21 cellular contexts compared by ENCODE assay signal in the genomic region with DNA sequence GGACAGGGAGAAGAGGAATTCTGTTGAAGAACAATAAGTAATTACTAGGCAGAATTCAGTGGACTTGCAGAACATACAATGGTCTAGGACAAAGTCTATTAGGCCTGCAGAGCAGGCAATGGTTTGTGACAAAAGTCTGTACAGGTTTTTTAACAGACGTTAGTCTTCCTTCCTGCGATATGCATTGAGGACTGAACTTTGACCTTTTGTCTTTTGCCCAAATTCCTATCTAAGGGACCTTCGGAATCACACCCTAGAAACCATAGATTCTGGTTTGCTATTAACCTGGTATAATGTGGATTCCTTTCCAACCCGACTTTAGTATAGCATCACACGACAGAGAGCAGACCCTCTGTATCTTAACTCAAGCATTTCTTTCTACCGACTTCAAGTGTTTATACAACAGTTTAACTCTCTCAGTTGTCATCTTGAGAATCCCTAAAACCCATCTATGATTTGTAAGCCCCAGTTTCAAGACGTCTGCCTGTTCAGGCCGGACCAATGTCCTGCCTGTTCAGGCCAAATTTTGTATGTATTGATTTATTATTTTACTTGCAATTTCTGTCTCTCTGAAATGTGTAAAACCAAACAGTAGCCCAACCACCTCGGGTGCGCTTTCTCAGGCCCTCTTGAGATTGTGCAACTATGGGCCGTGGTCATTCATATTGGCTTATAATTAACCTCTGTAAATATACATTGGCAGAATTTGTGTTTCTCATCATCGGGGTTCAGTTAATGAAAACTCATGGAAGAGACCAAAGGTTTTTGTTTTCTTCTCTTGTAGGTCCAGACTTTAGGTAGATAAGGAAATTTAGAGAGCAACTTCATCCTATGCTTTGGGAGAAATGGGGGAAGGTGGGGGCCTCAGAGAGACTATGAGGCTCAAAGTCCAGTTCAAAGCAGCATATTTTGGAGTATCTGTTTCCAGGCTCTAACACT.
"Had no signal": no experiment of that assay in that cellular context is flagged by ENCODE, and none has a peak within 500 bp of the region (broad histone marks: within the 10 kb centered on the region; RNA-seq: fewer than 3 reads in every experiment).

No MANE protein-coding gene starts in this region.

- H3K9me3 Mint-ChIP-seq: activated CD4-positive, alpha-beta T cell treated with anti-CD3 and anti-CD28 coated beads, Interleukin-2, amount 10 ng/mL, durations not matched to agents 7 days and 5 days; activated T-helper 2 cell treated with anti-CD3 and anti-CD28 coated beads, Interferon-gamma antibody, Interleukin-2, Interleukin-4, amounts not matched to agents 10 μg/mL and 5 μg/mL and 100 μg/mL, durations not matched to agents 14 hours and 24 hours and 36 hours; natural killer cell treated with Interleukin-12 subunit alpha and Interleukin-12 subunit beta and Interleukin-15 and Interleukin-18, amount 100 ng/mL, for 72 hours had no signal

- H3K9me3 ChIP-seq: right atrium auricular region, tibial nerve, vagina had no signal

- DNase-seq: activated CD4-positive, alpha-beta T cell treated with anti-CD3 and anti-CD28 coated beads, Interleukin-2, amount 10 ng/mL, durations not matched to agents 7 days and 5 days; activated CD8-positive, alpha-beta T cell treated with anti-CD3 and anti-CD28 coated beads, Interleukin-2, amount 10 ng/mL, durations not matched to agents 7 days and 5 days; activated naive CD4-positive, alpha-beta T cell treated with Interleukin-2 at 50 U/mL for 16 hours; activated naive CD8-positive, alpha-beta T cell treated with anti-CD3 and anti-CD28 coated beads, Interleukin-2, amount 10 ng/mL, durations not matched to agents 7 days and 5 days; activated T-cell treated with anti-CD3 and anti-CD28 coated beads, Interleukin-2, amount 50 U/mL, for 24 hours; amygdala; dorsolateral prefrontal cortex; foreskin fibroblast; glutamatergic neuron; hypothalamus; islet precursor cell; left ventricle myocardium inferior; posterior cingulate gyrus; stimulated activated naive CD8-positive, alpha-beta T cell treated with anti-CD3 and anti-CD28 coated beads, Interleukin-15, Interleukin-2, amounts not matched to agents 100 U/mL and 50 U/mL, for 24 hours; T-helper 1 cell; T1000 had no signal

- H3K4me3 ChIP-seq: dorsolateral prefrontal cortex, left ventricle myocardium inferior, right atrium auricular region, tibial nerve, vagina had no signal

- H3K36me3 ChIP-seq: left ventricle myocardium inferior, right atrium auricular region, tibial nerve, vagina had no signal

- H3K27me3 ChIP-seq: dorsolateral prefrontal cortex, right atrium auricular region, tibial nerve, vagina had no signal

- H3K27me3 Mint-ChIP-seq: activated CD4-positive, alpha-beta T cell treated with anti-CD3 and anti-CD28 coated beads, Interleukin-2, amount 10 ng/mL, durations not matched to agents 7 days and 5 days; activated naive CD8-positive, alpha-beta T cell treated with anti-CD3 and anti-CD28 coated beads, Interleukin-2, amount 10 ng/mL, durations not matched to agents 7 days and 5 days; activated T-cell treated with anti-CD3 and anti-CD28 coated beads, Interleukin-2, amount 50 U/mL, for 24 hours had no signal

- H3K36me3 Mint-ChIP-seq: natural killer cell treated with Interleukin-12 subunit alpha and Interleukin-12 subunit beta and Interleukin-15 and Interleukin-18, amount 100 ng/mL, for 72 hours had no signal

- H3K27ac ChIP-seq: dorsolateral prefrontal cortex, left ventricle myocardium inferior, right atrium auricular region, tibial nerve, vagina had no signal

- ATAC-seq: activated CD8-positive, alpha-beta T cell treated with anti-CD3 and anti-CD28 coated beads, Interleukin-2, amount 10 ng/mL, durations not matched to agents 7 days and 5 days; natural killer cell treated with Interleukin-12 subunit alpha and Interleukin-12 subunit beta and Interleukin-15 and Interleukin-18, amount 100 ng/mL, for 72 hours; stimulated activated naive CD8-positive, alpha-beta T cell treated with anti-CD3 and anti-CD28 coated beads, Interleukin-15, Interleukin-2, amounts not matched to agents 100 U/mL and 50 U/mL, for 24 hours had no signal

- H3K27ac Mint-ChIP-seq: activated CD4-positive, alpha-beta T cell treated with anti-CD3 and anti-CD28 coated beads, Interleukin-2, amount 10 ng/mL, durations not matched to agents 7 days and 5 days; activated CD8-positive, alpha-beta T cell treated with anti-CD3 and anti-CD28 coated beads, Interleukin-2, amount 10 ng/mL, durations not matched to agents 7 days and 5 days; activated naive CD8-positive, alpha-beta T cell treated with anti-CD3 and anti-CD28 coated beads, Interleukin-2, amount 10 ng/mL, durations not matched to agents 7 days and 5 days; activated T-cell treated with anti-CD3 and anti-CD28 coated beads, Interleukin-2, amount 50 U/mL, for 24 hours; activated T-helper 2 cell treated with anti-CD3 and anti-CD28 coated beads, Interferon-gamma antibody, Interleukin-2, Interleukin-4, amounts not matched to agents 10 μg/mL and 5 μg/mL and 100 μg/mL, durations not matched to agents 14 hours and 24 hours and 36 hours; natural killer cell treated with Interleukin-12 subunit alpha and Interleukin-12 subunit beta and Interleukin-15 and Interleukin-18, amount 100 ng/mL, for 72 hours had no signal

- H3K4me3 Mint-ChIP-seq: activated CD4-positive, alpha-beta T cell treated with anti-CD3 and anti-CD28 coated beads, Interleukin-2, amount 10 ng/mL, durations not matched to agents 7 days and 5 days; activated CD8-positive, alpha-beta T cell treated with anti-CD3 and anti-CD28 coated beads, Interleukin-2, amount 10 ng/mL, durations not matched to agents 7 days and 5 days; activated naive CD8-positive, alpha-beta T cell treated with anti-CD3 and anti-CD28 coated beads, Interleukin-2, amount 10 ng/mL, durations not matched to agents 7 days and 5 days; activated T-cell treated with anti-CD3 and anti-CD28 coated beads, Interleukin-2, amount 50 U/mL, for 24 hours; natural killer cell treated with Interleukin-12 subunit alpha and Interleukin-12 subunit beta and Interleukin-15 and Interleukin-18, amount 100 ng/mL, for 72 hours had no signal
